Comparison of ENCODE assay signal across 9 cellular contexts in genomic region chr7:139108256-139109187, GRCh38. TPM values are rescaled to one million over a fixed set of nuclear protein-coding genes. Genes with fewer than 3 reads are reported as not detected.
A peak's percentile ranks its signal among the peaks of the same experiment; 100 is the strongest.
DNase-seq lines count a peak whose midpoint lies in the region; ATAC-seq, FAIRE-seq and TF ChIP-seq lines count a peak whose summit lies in the region.
"Had no signal": no experiment of that assay in that cellular context is flagged by ENCODE, and none has a peak within 500 bp of the region (broad histone marks: within the 10 kb centered on the region; RNA-seq: fewer than 3 reads in every experiment).

No MANE protein-coding gene starts in this region.

- peaks cover 46% of the 10 kb centered on the region for H3K36me3 Mint-ChIP-seq in activated CD8-positive, alpha-beta memory T cell treated with anti-CD3 and anti-CD28 coated beads, Interleukin-2, amount 10 ng/mL, durations not matched to agents 7 days and 5 days

- no peak for FAIRE-seq in pancreas (lab: Jason Lieb, UNC)
- FAIRE-seq: endometrium had no signal

- H3K9me3 ChIP-seq in KOPT-K1 (ENCODE audit: insufficient read depth, low read length, poor library complexity, severe bottlenecking), result no peaks in the 10 kb centered on the region
- H3K9me3 ChIP-seq in pancreas, result no peaks in the 10 kb centered on the region

- H3K4me3 Mint-ChIP-seq in activated CD8-positive, alpha-beta memory T cell treated with anti-CD3 and anti-CD28 coated beads, Interleukin-2, amount 10 ng/mL, durations not matched to agents 7 days and 5 days, result peak overlapping the region; percentile 100

- H3K4me1 Mint-ChIP-seq in activated CD8-positive, alpha-beta memory T cell treated with anti-CD3 and anti-CD28 coated beads, Interleukin-2, amount 10 ng/mL, durations not matched to agents 7 days and 5 days, result peaks cover 31% of the 10 kb centered on the region

- peaks cover 19% of the 10 kb centered on the region for H3K36me3 ChIP-seq in KOPT-K1 (ENCODE audit: insufficient read depth, low read length)
- no peaks in the 10 kb centered on the region for H3K36me3 ChIP-seq in pancreas

- H3K27ac Mint-ChIP-seq in activated CD8-positive, alpha-beta memory T cell treated with anti-CD3 and anti-CD28 coated beads, Interleukin-2, amount 10 ng/mL, durations not matched to agents 7 days and 5 days, result peak overlapping the region; percentile 92

- no peaks in the 10 kb centered on the region for H3K27me3 Mint-ChIP-seq in activated CD8-positive, alpha-beta memory T cell treated with anti-CD3 and anti-CD28 coated beads, Interleukin-2, amount 10 ng/mL, durations not matched to agents 7 days and 5 days

- H3K27me3 ChIP-seq in pancreas, result no peaks in the 10 kb centered on the region

- WGBS in pancreas, 2 donors, result 1% methylated on average over 60 to 61 of the region's 61 CpGs

- DNase-seq in GM03348 (ENCODE audit: low spot score), result peak; percentile 58
- DNase-seq in activated CD8-positive, alpha-beta memory T cell treated with anti-CD3 and anti-CD28 coated beads, Interleukin-2, amount 10 ng/mL, durations not matched to agents 7 days and 5 days, result peak; percentile 57
- peak; percentile 15 for DNase-seq in glomerular visceral epithelial cell (ENCODE audit: extremely low spot score)
- peak in 5 of 6 donors; percentile 8 to 72 (median 56) for DNase-seq in pancreas
- DNase-seq in NCI-H2107 treated with DMSO at 0.1 percent for 48 hours (lab: John Stamatoyannopoulos, UW; ENCODE audit: unreplicated experiment), result no peak
- DNase-seq in GDM1 (lab: John Stamatoyannopoulos, UW), result no peak

- ATAC-seq in GM21717 (IDR thresholded peaks at IDR 0.05; ENCODE audit: unreplicated experiment), result peak; percentile 13
- ATAC-seq in activated CD8-positive, alpha-beta memory T cell treated with anti-CD3 and anti-CD28 coated beads, Interleukin-2, amount 10 ng/mL, durations not matched to agents 7 days and 5 days, result peak; percentile 3
- peak; percentile 32 to 62 (median 52) for ATAC-seq in pancreas

- no peaks in the 10 kb centered on the region for H3K9me3 Mint-ChIP-seq in activated CD8-positive, alpha-beta memory T cell treated with anti-CD3 and anti-CD28 coated beads, Interleukin-2, amount 10 ng/mL, durations not matched to agents 7 days and 5 days (ENCODE audit: low read depth)

- intact Hi-C loops in pancreas (cut with DNase I), result no loop called here

- TF ChIP-seq CTCF in pancreas (IDR thresholded peaks at IDR 0.05), result no peak

- peaks cover 0 to 8% (median 0%) of the 10 kb centered on the region in 3 donors for H3K4me1 ChIP-seq in pancreas

- peak overlapping the region; percentile 71 to 97 (median 74) for H3K4me3 ChIP-seq in pancreas

- H3K27ac ChIP-seq in KOPT-K1 (ENCODE audit: low read depth, low read length, poor library complexity, severe bottlenecking), result peak overlapping the region; percentile 92
- H3K27ac ChIP-seq in pancreas, result peak overlapping the region; percentile 70 to 98 (median 84)

- CTCF ChIA-PET in activated CD8-positive, alpha-beta memory T cell treated with anti-CD3 and anti-CD28 coated beads, Interleukin-2, amount 10 ng/mL, durations not matched to agents 7 days and 5 days (lab: Charles Lee), result interaction anchor here (1.5 to 2.6 kb wide), 2 partner anchors 13 to 16 kb away, joined by 4 to 14 read pairs; no protein-coding TSS in a partner anchor

RNA-seq across cellular contexts. Expression of gene ZC3HAV1, which starts 1.0 kb away (rescaled TPM):
- 100 to 1,000 TPM; 125 to 139 TPM for total RNA-seq in activated CD8-positive, alpha-beta memory T cell treated with anti-CD3 and anti-CD28 coated beads, Interleukin-2, amount 10 ng/mL, durations not matched to agents 7 days and 5 days
- 10 to 100 TPM in 4 of 6 donors, 1 to 10 TPM in 2; 7.4 to 18.5 (median 11.3) TPM for total RNA-seq in pancreas
- 1 to 10 TPM; 3.6 to 5.5 TPM for polyA plus RNA-seq in pancreas

Comparison
In these comparisons a context has a peak if more than half of its experiments do, and no peak if none do; other contexts are left out.
1. DNase-seq: peak in GM03348 (single experiment), activated CD8-positive, alpha-beta memory T cell treated with anti-CD3 and anti-CD28 coated beads, Interleukin-2, amount 10 ng/mL, durations not matched to agents 7 days and 5 days (single experiment), glomerular visceral epithelial cell (single experiment) and pancreas (5 of 6); none in NCI-H2107 treated with DMSO at 0.1 percent for 48 hours (single experiment) and GDM1 (single experiment).
2. RNA of gene ZC3HAV1, which starts 1.0 kb away (total RNA-seq): 125 to 139 TPM in activated CD8-positive, alpha-beta memory T cell treated with anti-CD3 and anti-CD28 coated beads, Interleukin-2, amount 10 ng/mL, durations not matched to agents 7 days and 5 days; 7.4 to 18.5 TPM in pancreas; every median in the first group is over 4 times any median in the second.
3. Peak in every context shown above with its lines, with median percentiles within 50 percentile points of each other: ATAC-seq.